In genomic region chr4:78059524-78059889, GRCh38 we compare ENCODE assay signal across 8 cellular contexts. TPM values are rescaled to one million over a fixed set of nuclear protein-coding genes. Genes with fewer than 3 reads are reported as not detected.
DNase-seq lines count a peak whose midpoint lies in the region; ATAC-seq and TF ChIP-seq lines count a peak whose summit lies in the region.

No MANE protein-coding gene starts in this region.

- no peaks in the 10 kb centered on the region for H3K36me3 ChIP-seq in HUES64 (ENCODE audit: insufficient read depth, low read length)
- no peaks in the 10 kb centered on the region for H3K36me3 ChIP-seq in body of pancreas (replicated peaks in 1 of 2; ENCODE audit: insufficient read depth in 1 of 2, low read depth in 2 of 2)

- 1% methylated on average over 7 of the region's 7 CpGs for WGBS in HUES64
- WGBS in body of pancreas, 2 donors: 3% methylated on average over 7 of the region's 7 CpGs

- H3K27me3 ChIP-seq in HUES64 (ENCODE audit: insufficient read depth, low read length): no peaks in the 10 kb centered on the region
- no peaks in the 10 kb centered on the region for H3K27me3 ChIP-seq in body of pancreas

- DNase-seq in DMS153 treated with DMSO at 0.1 percent for 48 hours (lab: John Stamatoyannopoulos, UW; ENCODE audit: unreplicated experiment) (peak; percentile 84), NOMO-1 (lab: John Stamatoyannopoulos, UW; ENCODE audit: unreplicated experiment in 2 of 2) (peak; percentile 22 to 37), body of pancreas (peak; percentile 66 to 82 (median 68)), iPS DF 19.7 (ENCODE audit: low read depth, low spot score) (peak; percentile 73), retinal pigment epithelial cell (ENCODE audit: low read depth) (peak; percentile 62), G401 (ENCODE audit: low spot score) (no peak)

- peak; percentile 57 for ATAC-seq in body of pancreas
- no peak for ATAC-seq in HG03342 (IDR thresholded peaks at IDR 0.05; ENCODE audit: unreplicated experiment)

- TF ChIP-seq CTCF in body of pancreas (IDR thresholded peaks at IDR 0.05) (peak; percentile 40 to 86 (median 77)), retinal pigment epithelial cell (conservative IDR thresholded peaks at IDR 0.05; ENCODE audit: low read depth, low read length) (peak; percentile 76)

- H3K4me3 ChIP-seq in HUES64 (ENCODE audit: low read length) (peak overlapping the region; percentile 88), body of pancreas (peak overlapping the region in 1 of 2 donors; percentile 33), retinal pigment epithelial cell (ENCODE audit: low read length) (peak overlapping the region; percentile 61)

- peaks cover 24% of the 10 kb centered on the region for H3K4me1 ChIP-seq in HUES64 (ENCODE audit: insufficient read depth, low read length)
- peaks cover 8% of the 10 kb centered on the region for H3K4me1 ChIP-seq in body of pancreas

- TF ChIP-seq POLR2A in body of pancreas (IDR thresholded peaks at IDR 0.05): peak in 1 of 3 donors; percentile 6

- H3K9ac ChIP-seq in HUES64 (ENCODE audit: low read depth, low read length): peak overlapping the region; percentile 78

- in situ Hi-C loops in G401 (cut with HindIII; ENCODE audit: low sequenced_read_pairs): no loop called here

- intact Hi-C loops in body of pancreas (cut with DNase I): no loop called here

- no peaks in the 10 kb centered on the region for H3K9me3 ChIP-seq in HUES64 (ENCODE audit: insufficient read depth, low read depth, low read length)
- no peaks in the 10 kb centered on the region for H3K9me3 ChIP-seq in body of pancreas

- H3K27ac ChIP-seq in HUES64 (ENCODE audit: low read depth, low read length): peak overlapping the region; percentile 67; the same call in 1 of the 2 replicates
- peak overlapping the region in 3 of 4 donors; percentile 71 to 93 (median 76) for H3K27ac ChIP-seq in body of pancreas

RNA-seq across cellular contexts. Expression of gene FRAS1, which starts 2.4 kb away (rescaled TPM):
- 17.5 TPM for polyA plus RNA-seq in HUES64 (2013, experiment 1 of 2)
- 18.6 TPM for polyA plus RNA-seq in HUES64 (2013, experiment 2 of 2)
- total RNA-seq in body of pancreas: 10 to 100 TPM; 22.6 to 24.4 TPM
- not detected in 2 replicates for total RNA-seq in G401 (2014; rRNA removed; shearing (Covaris generic))

Comparison
In these comparisons a context has a peak if more than half of its experiments do, and no peak if none do; other contexts are left out.
1. RNA of gene FRAS1, which starts 2.4 kb away (total RNA-seq): 22.6 to 24.4 TPM in body of pancreas; not detected in G401; every median in the first group is over 10 times any median in the second.